Comparison of ENCODE assay signal across 5 cellular contexts in the genomic region with DNA sequence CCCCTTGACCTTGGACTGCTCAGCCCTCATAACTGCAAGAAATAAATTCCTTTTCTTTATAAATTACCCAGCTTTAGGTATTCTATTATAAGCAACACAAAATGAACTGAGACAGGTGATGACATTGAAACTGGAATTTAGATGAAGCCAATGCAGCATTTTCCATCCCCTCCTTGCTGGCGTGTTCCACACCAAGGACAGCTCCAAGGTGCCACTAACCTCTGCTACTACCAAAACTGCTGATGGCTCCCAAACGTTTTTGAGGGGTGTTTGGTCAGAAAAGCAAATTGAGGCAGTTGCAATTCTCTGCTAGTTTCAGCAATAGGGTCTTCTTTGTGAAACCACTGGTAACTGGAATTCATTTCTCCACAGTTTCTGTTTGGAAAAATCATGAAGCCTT.
A peak's percentile ranks its signal among the peaks of the same experiment; 100 is the strongest.
TF ChIP-seq lines count a peak whose summit lies in the region.

No MANE protein-coding gene starts in this region.

TF ChIP-seq in SK-N-SH, 30 proteins besides CTCF, POLR2A, EP300 and RAD21:
- peak; percentile 74; the same call in 1 of the 2 replicates for TF ChIP-seq REST (IDR thresholded peaks at IDR 0.05; ENCODE audit: low read depth, low read length)
- no peak for TF ChIP-seq ELF1 (IDR thresholded peaks at IDR 0.05)

TF ChIP-seq in SK-N-SH treated with all-trans-retinoic acid at 6 μM for 48 hours, 23 proteins besides CTCF, POLR2A, EP300 and RAD21 (continues in another document):
- TF ChIP-seq, protein P1, sequence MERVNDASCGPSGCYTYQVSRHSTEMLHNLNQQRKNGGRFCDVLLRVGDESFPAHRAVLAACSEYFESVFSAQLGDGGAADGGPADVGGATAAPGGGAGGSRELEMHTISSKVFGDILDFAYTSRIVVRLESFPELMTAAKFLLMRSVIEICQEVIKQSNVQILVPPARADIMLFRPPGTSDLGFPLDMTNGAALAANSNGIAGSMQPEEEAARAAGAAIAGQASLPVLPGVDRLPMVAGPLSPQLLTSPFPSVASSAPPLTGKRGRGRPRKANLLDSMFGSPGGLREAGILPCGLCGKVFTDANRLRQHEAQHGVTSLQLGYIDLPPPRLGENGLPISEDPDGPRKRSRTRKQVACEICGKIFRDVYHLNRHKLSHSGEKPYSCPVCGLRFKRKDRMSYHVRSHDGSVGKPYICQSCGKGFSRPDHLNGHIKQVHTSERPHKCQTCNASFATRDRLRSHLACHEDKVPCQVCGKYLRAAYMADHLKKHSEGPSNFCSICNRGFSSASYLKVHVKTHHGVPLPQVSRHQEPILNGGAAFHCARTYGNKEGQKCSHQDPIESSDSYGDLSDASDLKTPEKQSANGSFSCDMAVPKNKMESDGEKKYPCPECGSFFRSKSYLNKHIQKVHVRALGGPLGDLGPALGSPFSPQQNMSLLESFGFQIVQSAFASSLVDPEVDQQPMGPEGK (CRISPR knock-in tag; IDR thresholded peaks at IDR 0.05; ENCODE audit: borderline replicate concordance): no peak
- TF ChIP-seq ISL1 (CRISPR knock-in tag; IDR thresholded peaks at IDR 0.05): no peak
- TF ChIP-seq CREB5 (CRISPR knock-in tag; IDR thresholded peaks at IDR 0.05; ENCODE audit: low read depth): no peak
- no peak for TF ChIP-seq RARB (CRISPR knock-in tag; IDR thresholded peaks at IDR 0.05)
- TF ChIP-seq CSDC2 (CRISPR knock-in tag; IDR thresholded peaks at IDR 0.05): no peak
- no peak for TF ChIP-seq ZNF70 (CRISPR knock-in tag; IDR thresholded peaks at IDR 0.05)
- TF ChIP-seq CSRNP3 (CRISPR knock-in tag; IDR thresholded peaks at IDR 0.05): no peak
- no peak for TF ChIP-seq PPARA (CRISPR knock-in tag; IDR thresholded peaks at IDR 0.05; ENCODE audit: borderline replicate concordance)

TF ChIP-seq in HCT116, 20 proteins besides CTCF, POLR2A, EP300 and RAD21:
- TF ChIP-seq CBX3 (IDR thresholded peaks at IDR 0.05; ENCODE audit: low read depth) (no peak), SIN3A (IDR thresholded peaks at IDR 0.05; ENCODE audit: low read depth) (no peak), REST (IDR thresholded peaks at IDR 0.05; ENCODE audit: low read depth) (peak; percentile 49), ZNF274 (IDR thresholded peaks at IDR 0.05; ENCODE audit: low read depth, low read length) (no peak), JUND (IDR thresholded peaks at IDR 0.05) (no peak), SRF (IDR thresholded peaks at IDR 0.05; ENCODE audit: low read depth) (no peak), ELF1 (IDR thresholded peaks at IDR 0.05; ENCODE audit: borderline replicate concordance, low read depth) (no peak), YY1 (IDR thresholded peaks at IDR 0.05; ENCODE audit: extremely low read depth, insufficient replicate concordance, low read depth, low read length) (no peak)

TF ChIP-seq in Ishikawa, 13 proteins besides CTCF, POLR2A, EP300 and RAD21:
- TF ChIP-seq REST (IDR thresholded peaks at IDR 0.05; ENCODE audit: low read depth) (peak; percentile 71), MAX (IDR thresholded peaks at IDR 0.05) (no peak)

TF ChIP-seq in H1, 55 proteins besides CTCF, POLR2A, EP300 and RAD21:
- TF ChIP-seq BRCA1 (IDR thresholded peaks at IDR 0.05; ENCODE audit: low read depth, low read length) (no peak), SUZ12 (IDR thresholded peaks at IDR 0.05; ENCODE audit: low read length) (no peak), POU5F1 (IDR thresholded peaks at IDR 0.05; ENCODE audit: low read depth, low read length) (no peak), KDM4A (IDR thresholded peaks at IDR 0.05; ENCODE audit: low read depth, low read length, severe bottlenecking) (no peak)
